In genomic region chr19:33431986-33432385, GRCh38 we compare ENCODE assay signal across 17 cellular contexts. TPM values are rescaled to one million over a fixed set of nuclear protein-coding genes. Genes with fewer than 3 reads are reported as not detected.
A peak's percentile ranks its signal among the peaks of the same experiment; 100 is the strongest.
DNase-seq lines count a peak whose midpoint lies in the region; ATAC-seq, FAIRE-seq and TF ChIP-seq lines count a peak whose summit lies in the region.
"Had no signal": no experiment of that assay in that cellular context is flagged by ENCODE, and none has a peak within 500 bp of the region (broad histone marks: within the 10 kb centered on the region; RNA-seq: fewer than 3 reads in every experiment).

No MANE protein-coding gene starts in this region.

- DNase-seq in right lobe of liver (peak in 2 of 3 donors; percentile 6 to 37), HepG2 (ENCODE audit: low spot score) (no peak), T-helper 17 cell (no peak), lower lobe of right lung (peak; percentile 19), aorta (peak; percentile 30 to 52), T-cell (no peak), cerebellar cortex (ENCODE audit: low spot score) (no peak)
- DNase-seq in stimulated activated naive CD4-positive, alpha-beta T cell treated with Interleukin-2 at 50 U/mL for 16 hours (lab: John Stamatoyannopoulos, UW) = no peak
- DNase-seq: NCI-H510A treated with DMSO at 0.1 percent for 48 hours had no signal

- H3K4me1 ChIP-seq in right lobe of liver (peaks cover 0 to 7% (median 2%) of the 10 kb centered on the region in 4 donors), HepG2 (ENCODE audit: insufficient read depth, low read length) (no peaks in the 10 kb centered on the region), lower lobe of right lung (no peaks in the 10 kb centered on the region), aorta (ENCODE audit: control insufficient read depth in 1 of 2, insufficient read depth in 2 of 2, low read length in 2 of 2) (no peaks in the 10 kb centered on the region)
- H3K4me1 ChIP-seq: Caco-2 had no signal

- no peaks in the 10 kb centered on the region for H3K9me3 Mint-ChIP-seq in T-cell

- POLR2A ChIA-PET in HepG2 (lab: Yijun Ruan, JAX) = interaction anchor here (0.7 kb wide), 1 partner anchor 11 kb away, joined by 3 read pairs; no protein-coding TSS in a partner anchor
- POLR2A ChIA-PET in T-cell (lab: Charles Lee) = no interaction called here

- FAIRE-seq in HepG2 (lab: Jason Lieb, UNC) = no peak
- FAIRE-seq: HTR-8/SVneo had no signal

- peaks cover 12% of the 10 kb centered on the region for H3K4me1 Mint-ChIP-seq in T-helper 17 cell
- peaks cover 8 to 14% (median 12%) of the 10 kb centered on the region in 3 donors for H3K4me1 Mint-ChIP-seq in T-cell

- H3K27ac ChIP-seq in right lobe of liver (no peak overlapping the region), HepG2 (ENCODE audit: extremely low read length, insufficient read depth, low read length) (no peak overlapping the region), lower lobe of right lung (no peak overlapping the region), aorta (ENCODE audit: low read depth in 1 of 2, low read length in 2 of 2) (no peak overlapping the region)
- H3K27ac ChIP-seq: C4-2B, HL-60, SK-N-MC had no signal

- intact Hi-C loops in right lobe of liver (cut with DNase I) (loop anchor here (5.0 kb wide), 1 partner anchor 340 kb away; no protein-coding TSS in a partner anchor), HepG2 (cut with micrococcal nuclease; ENCODE audit: unreplicated experiment) (loop anchor here (2.0 kb wide), 1 partner anchor 273 kb away; no protein-coding TSS in a partner anchor), lower lobe of right lung (cut with DNase I) (loop anchor here (10.0 kb wide), 1 partner anchor 343 kb away; no protein-coding TSS in a partner anchor), aorta (cut with DNase I) (loop anchor here in 1 of 2 donors (5.0 kb wide), 1 partner anchor 340 kb away; no protein-coding TSS in a partner anchor)

- no peak for TF ChIP-seq RAD21 in HepG2 (CRISPR knock-in tag; IDR thresholded peaks at IDR 0.05)

- CTCF ChIA-PET in HepG2 (lab: Yijun Ruan, JAX; ENCODE audit: low intra/inter-chr PET ratio, low total read pairs) (no interaction called here), T-cell (lab: Charles Lee) (interaction anchor here (0.6 to 1.0 kb wide), 2 partner anchors 192 to 339 kb away, joined by 3 to 4 read pairs; no protein-coding TSS in a partner anchor)

- WGBS in right lobe of liver (ENCODE audit: insufficient coverage, low coverage, low lambda C conversion rate, missing lambda C conversion rate) = 77% methylated on average over 3 of the region's 4 CpGs
- WGBS in HepG2 (ENCODE audit: low lambda C conversion rate) = 45% methylated on average over 1 of the region's 4 CpGs
- WGBS in aorta, 2 donors = 33 to 43% methylated on average over 4 of the region's 4 CpGs

- no peak for TF ChIP-seq CTCF in right lobe of liver (IDR thresholded peaks at IDR 0.05)
- TF ChIP-seq CTCF in HepG2 (CRISPR knock-in tag; IDR thresholded peaks at IDR 0.05) = no peak
- TF ChIP-seq CTCF in lower lobe of right lung (IDR thresholded peaks at IDR 0.05) = no peak

- ATAC-seq in right lobe of liver (no peak), HepG2 (no peak), T-helper 17 cell (no peak), lower lobe of right lung (no peak), aorta (ENCODE audit: low FRiP score) (no peak), T-cell (replicated peaks in 1 of 4) (no peak)
- ATAC-seq: HCT116, Panc1, Right ventricle myocardium inferior had no signal

- H3K27me3 Mint-ChIP-seq in T-helper 17 cell (no peaks in the 10 kb centered on the region), T-cell (no peaks in the 10 kb centered on the region)

- no TSS peak for BruUV-seq in HepG2 (replicated peaks; lab: Mats Ljungman, UMichigan)

- TF ChIP-seq EP300 in HepG2 (IDR thresholded peaks at IDR 0.05; ENCODE audit: low read depth in 2 of 2, low read length in 2 of 2) (no peak), HepG2 (CRISPR knock-in tag; IDR thresholded peaks at IDR 0.05; ENCODE audit: borderline replicate concordance) (no peak)

- TF ChIP-seq POLR2A in right lobe of liver (IDR thresholded peaks at IDR 0.05) (no peak), HepG2 (IDR thresholded peaks at IDR 0.05; ENCODE audit: insufficient read depth in 1 of 2, low read depth in 2 of 2, low read length in 2 of 2) (no peak)

- H3K27ac Mint-ChIP-seq in T-helper 17 cell = peak overlapping the region; percentile 21
- H3K27ac Mint-ChIP-seq in T-cell = no peak overlapping the region

- H3K4me2 ChIP-seq in HepG2 (ENCODE audit: low read depth, low read length) = no peak overlapping the region

- H3K36me3 Mint-ChIP-seq in T-helper 17 cell (ENCODE audit: low read depth) = no peaks in the 10 kb centered on the region
- H3K36me3 Mint-ChIP-seq in T-cell = no peaks in the 10 kb centered on the region

- H3K27me3 ChIP-seq in right lobe of liver (no peaks in the 10 kb centered on the region), HepG2 (ENCODE audit: control insufficient read depth in 1 of 2, insufficient read depth in 2 of 2, low read length in 2 of 2) (no peaks in the 10 kb centered on the region), lower lobe of right lung (ENCODE audit: low read depth) (no peaks in the 10 kb centered on the region), aorta (ENCODE audit: control insufficient read depth in 1 of 2, insufficient read depth in 2 of 2, low read length in 1 of 2) (no peaks in the 10 kb centered on the region)

- H3K36me3 ChIP-seq in right lobe of liver (peaks cover 0 to 5% (median 0%) of the 10 kb centered on the region in 4 donors), HepG2 (replicated peaks in 1 of 2; ENCODE audit: control insufficient read depth in 1 of 2, insufficient read depth in 2 of 2, low read length in 2 of 2) (0 out of 5 replicates have a peak, but pooled peaks cover 0 to 3% of the 10 kb centered on the region in 2 experiments), lower lobe of right lung (no peaks in the 10 kb centered on the region), aorta (ENCODE audit: control insufficient read depth in 1 of 2, insufficient read depth in 2 of 2, low read length in 1 of 2) (no peaks in the 10 kb centered on the region)

- H4K20me1 ChIP-seq in HepG2 (ENCODE audit: insufficient read depth, low read length) = no peaks in the 10 kb centered on the region

- H3K4me3 Mint-ChIP-seq in T-helper 17 cell = no peak overlapping the region
- H3K4me3 Mint-ChIP-seq in T-cell = no peak overlapping the region

- no peak overlapping the region for H3K9ac ChIP-seq in HepG2 (ENCODE audit: insufficient read depth, low read depth, low read length)

- in situ Hi-C loops in HepG2 (cut with HindIII; ENCODE audit: extremely low pct_ligation_motif_present, low pct_unique_long_range_greater_than_20kb) = no loop called here

- no peaks in the 10 kb centered on the region for H3K79me2 ChIP-seq in HepG2 (ENCODE audit: insufficient read depth, low read length)

- H3K4me3 ChIP-seq in right lobe of liver (no peak overlapping the region), HepG2 (replicated peaks in 1 of 3; ENCODE audit: insufficient read depth in 1 of 3, low read depth in 2 of 3, low read length in 3 of 3) (no peak overlapping the region), lower lobe of right lung (no peak overlapping the region), aorta (ENCODE audit: low read length in 2 of 2) (no peak overlapping the region)
- H3K4me3 ChIP-seq: SK-N-MC had no signal

- no peak overlapping the region for H2AFZ ChIP-seq in HepG2 (ENCODE audit: low read length)

- H3K9me3 ChIP-seq in right lobe of liver (no peaks in the 10 kb centered on the region), HepG2 (ENCODE audit: low read length) (no peaks in the 10 kb centered on the region), T-helper 17 cell (ENCODE audit: control insufficient read depth, low read length, poor library complexity, severe bottlenecking) (no peaks in the 10 kb centered on the region), lower lobe of right lung (no peaks in the 10 kb centered on the region), aorta (ENCODE audit: control insufficient read depth, low read length) (no peaks in the 10 kb centered on the region)
- H3K9me3 ChIP-seq: Caco-2 had no signal

TF ChIP-seq in HepG2, 621 proteins besides CTCF, POLR2A, EP300 and RAD21 (continues in another document):
- TF ChIP-seq STAT5B (CRISPR knock-in tag; IDR thresholded peaks at IDR 0.05) (no peak), ZFP36L2 (CRISPR knock-in tag; IDR thresholded peaks at IDR 0.05) (no peak), MAF1 (CRISPR knock-in tag; IDR thresholded peaks at IDR 0.05; ENCODE audit: borderline replicate concordance) (no peak), ZNF775 (CRISPR knock-in tag; IDR thresholded peaks at IDR 0.05; ENCODE audit: borderline replicate concordance) (no peak)

RNA-seq across cellular contexts. Expression of gene CEBPG, which starts 58.5 kb away (rescaled TPM):
- total RNA-seq in right lobe of liver = 10 to 100 TPM; 15.0 to 32.3 (median 27.1) TPM
- 34.3 and 49.8 TPM in 2 replicates for total RNA-seq in HepG2 (2016; rRNA removed; fragmentation: Illumina TruSeq; extraction: Trizol)
- 13.2 and 14.7 TPM in 2 replicates for total RNA-seq in HepG2 (2016; cell fraction: cytosol; rRNA removed; fragmentation: Illumina TruSeq; extraction: Trizol; ENCODE audit: low read depth)
- 35.7 and 49.1 TPM in 2 replicates for total RNA-seq in HepG2 (2016; cell fraction: insoluble cytoplasmic fraction; rRNA removed; fragmentation: Illumina TruSeq; extraction: Trizol)
- 37.6 and 38.8 TPM in 2 replicates for total RNA-seq in HepG2 (2016; cell fraction: membrane; rRNA removed; fragmentation: Illumina TruSeq; extraction: Trizol)
- total RNA-seq in HepG2 (2016; cell fraction: nucleus; rRNA removed; fragmentation: Illumina TruSeq; extraction: Trizol) = 24.5 and 24.7 TPM in 2 replicates
- polyA plus RNA-seq in HepG2 (2011; rRNA removed) = 25.7 and 26.6 TPM in 2 replicates
- 16.9 and 25.6 TPM in 2 replicates for polyA plus RNA-seq in HepG2 (2011; cell fraction: cytosol; rRNA removed)
- polyA plus RNA-seq in HepG2 (2011; cell fraction: nucleus; rRNA removed) = 11.7 and 17.0 TPM in 2 replicates
- polyA plus RNA-seq in HepG2 (2012) = 34.2 and 46.3 TPM in 2 replicates
- 13.2 and 15.5 TPM in 2 replicates for polyA plus RNA-seq in HepG2 (2016; cell fraction: cytosol; fragmentation: Illumina TruSeq; extraction: Trizol; ENCODE audit: low read depth)
- polyA plus RNA-seq in HepG2 (2016; cell fraction: insoluble cytoplasmic fraction; fragmentation: Illumina TruSeq; extraction: Trizol; ENCODE audit: low read depth) = 44.3 and 47.4 TPM in 2 replicates
- polyA plus RNA-seq in HepG2 (2016; cell fraction: membrane; fragmentation: Illumina TruSeq; extraction: Trizol; ENCODE audit: low read depth) = 25.6 and 28.0 TPM in 2 replicates
- polyA plus RNA-seq in HepG2 (2016; cell fraction: nucleus; fragmentation: Illumina TruSeq; extraction: Trizol; ENCODE audit: insufficient read depth, low read depth) = 30.5 and 35.3 TPM in 2 replicates
- polyA minus RNA-seq in HepG2 (2011; rRNA and poly(A)+ RNA removed; ENCODE audit: low replicate concordance) = 14.6 and 15.2 TPM in 2 replicates
- polyA minus RNA-seq in HepG2 (2011; cell fraction: cytosol; rRNA and poly(A)+ RNA removed) = 18.9 and 25.7 TPM in 2 replicates
- 26.3 and 34.8 TPM in 2 replicates for polyA minus RNA-seq in HepG2 (2011; cell fraction: nucleus; rRNA and poly(A)+ RNA removed)
- total RNA-seq in T-helper 17 cell = 10 to 100 TPM; 17.0 to 22.0 TPM
- 29.6 TPM for total RNA-seq in lower lobe of right lung
- 10 to 100 TPM; 21.8 to 30.5 TPM for total RNA-seq in aorta
- 10 to 100 TPM in 1 of 2 donors, 1 to 10 TPM in 1; 8.6 to 32.2 TPM for polyA plus RNA-seq in aorta
- total RNA-seq in T-cell = 10 to 100 TPM; 15.9 to 27.1 (median 25.1) TPM

Comparison
In these comparisons a context has a peak if more than half of its experiments do, and no peak if none do; other contexts are left out.
1. DNase-seq: peak in right lobe of liver (2 of 3), lower lobe of right lung (single experiment) and aorta (2 of 2); none in HepG2 (single experiment), T-helper 17 cell (0 of 3), T-cell (0 of 34), stimulated activated naive CD4-positive, alpha-beta T cell treated with Interleukin-2 at 50 U/mL for 16 hours (single experiment) and cerebellar cortex (single experiment).